28 cellular contexts compared by ENCODE assay signal in the genomic region with DNA sequence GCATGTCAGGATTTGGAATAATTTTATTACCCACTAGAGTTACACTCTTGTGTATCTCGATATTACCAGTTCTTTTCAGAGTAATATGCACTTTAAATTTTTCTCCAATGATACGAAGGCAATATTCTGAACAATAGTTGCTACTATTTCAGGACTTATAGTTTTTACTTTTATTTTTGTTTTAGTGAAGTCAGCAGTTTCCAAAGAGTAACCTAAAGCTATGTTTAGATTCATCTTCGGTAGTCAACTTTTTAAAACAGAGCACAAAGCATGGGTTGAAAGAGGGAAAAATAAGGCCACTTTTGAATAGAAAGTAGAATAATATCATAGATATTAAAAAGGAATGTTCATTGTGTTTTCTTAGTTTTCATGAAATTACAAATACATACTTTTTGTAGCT.
"Had no signal": no experiment of that assay in that cellular context is flagged by ENCODE, and none has a peak within 500 bp of the region (broad histone marks: within the 10 kb centered on the region; RNA-seq: fewer than 3 reads in every experiment).

No MANE protein-coding gene starts in this region.

- ATAC-seq: activated CD4-positive, CD25-positive, alpha-beta regulatory T cell treated with anti-CD3 and anti-CD28 coated beads, Interleukin-2, amount 50 U/mL, for 24 hours; activated CD8-positive, alpha-beta T cell treated with anti-CD3 and anti-CD28 coated beads for 36 hours; activated T-cell treated with anti-CD3 and anti-CD28 coated beads, Interleukin-2, amount 50 U/mL, for 4 hours; activated T-helper 17 cell treated with anti-CD3 and anti-CD28 coated beads, Interleukin-2, amount 50 U/mL, for 72 hours; effector memory CD8-positive, alpha-beta T cell; gastrocnemius medialis; heart left ventricle; T-helper 17 cell had no signal

- H3K4me3 ChIP-seq: coronary artery, dorsolateral prefrontal cortex, esophagus muscularis mucosa, gastrocnemius medialis, heart left ventricle had no signal

- H3K27me3 ChIP-seq: brain microvascular endothelial cell, dorsolateral prefrontal cortex, esophagus muscularis mucosa, foreskin keratinocyte, gastrocnemius medialis had no signal

- H3K27ac ChIP-seq: brain microvascular endothelial cell, coronary artery, dorsolateral prefrontal cortex, esophagus muscularis mucosa, foreskin keratinocyte, gastrocnemius medialis, heart left ventricle, WERI-Rb-1 had no signal

- H3K36me3 ChIP-seq: brain microvascular endothelial cell, esophagus muscularis mucosa, gastrocnemius medialis, heart left ventricle, WERI-Rb-1 had no signal

- H3K4me1 ChIP-seq: esophagus muscularis mucosa, foreskin keratinocyte, gastrocnemius medialis, heart left ventricle had no signal

- DNase-seq: activated B cell treated with CpG ODN at 0.5 μM for 24 hours; activated CD4-positive, alpha-beta T cell treated with anti-CD3 and anti-CD28 coated beads for 48 hours; activated CD4-positive, alpha-beta T cell treated with anti-CD3 and anti-CD28 coated beads, Interleukin-2, amount 50 U/mL, for 1 hour; activated CD4-positive, alpha-beta T cell treated with anti-CD3 and anti-CD28 coated beads, Interleukin-2, amount 50 U/mL, for 48 hours; activated CD8-positive, alpha-beta memory T cell treated with anti-CD3 and anti-CD28 coated beads for 24 hours; activated CD8-positive, alpha-beta T cell treated with anti-CD3 and anti-CD28 coated beads for 36 hours; activated effector memory CD4-positive, alpha-beta T cell treated with Interleukin-2 at 50 U/mL for 16 hours; activated gamma-delta T cell treated with Interleukin-2 at 50 U/mL for 16 hours; activated naive CD4-positive, alpha-beta T cell treated with anti-CD3 and anti-CD28 coated beads, Interleukin-2, amount 50 U/mL, for 16 hours; activated naive CD4-positive, alpha-beta T cell treated with Interleukin-2 at 50 U/mL for 16 hours; activated T-cell treated with anti-CD3 and anti-CD28 coated beads, Interleukin-2, amount 50 U/mL, for 4 hours; amniotic stem cell; anterior cingulate cortex; brain microvascular endothelial cell; dorsolateral prefrontal cortex; effector memory CD8-positive, alpha-beta T cell; erythroblast; foreskin keratinocyte; gastrocnemius medialis; glutamatergic neuron; heart left ventricle; T-helper 17 cell; T1000; WERI-Rb-1 had no signal

- H3K9me3 ChIP-seq: esophagus muscularis mucosa, gastrocnemius medialis, heart left ventricle had no signal
